Comparison of ENCODE assay signal across 9 cellular contexts in genomic region chr22:38923463-38924196, GRCh38. TPM values are rescaled to one million over a fixed set of nuclear protein-coding genes. Genes with fewer than 3 reads are reported as not detected.
DNase-seq lines count a peak whose midpoint lies in the region; ATAC-seq and TF ChIP-seq lines count a peak whose summit lies in the region.
"Had no signal": no experiment of that assay in that cellular context is flagged by ENCODE, and none has a peak within 500 bp of the region (broad histone marks: within the 10 kb centered on the region; RNA-seq: fewer than 3 reads in every experiment).

No MANE protein-coding gene starts in this region.

- ATAC-seq in GM21367 (IDR thresholded peaks at IDR 0.05; ENCODE audit: unreplicated experiment) = no peak

- H3K36me3 ChIP-seq in SJSA1 = no peaks in the 10 kb centered on the region
- H3K36me3 ChIP-seq: BLaER1 had no signal

- DNase-seq in NCI-H2107 treated with DMSO at 0.1 percent for 48 hours (lab: John Stamatoyannopoulos, UW; ENCODE audit: unreplicated experiment) (peak; percentile 94), NCI-H2107 (lab: John Stamatoyannopoulos, UW) (no peak), SJSA1 (ENCODE audit: low read depth in 1 of 2, low spot score in 2 of 2) (peak; percentile 64 to 77), fibroblast of pulmonary artery (ENCODE audit: low read depth) (peak; percentile 69), occipital lobe (lab: John Stamatoyannopoulos, UW) (peak; percentile 65), mesenteric fat pad (ENCODE audit: low spot score) (no peak), GM13976 (ENCODE audit: low spot score) (no peak)

- peaks cover 27% of the 10 kb centered on the region for H3K4me1 ChIP-seq in SJSA1 (replicated peaks)

- no peaks in the 10 kb centered on the region for H3K9me3 ChIP-seq in SJSA1 (replicated peaks)
- H3K9me3 ChIP-seq: BLaER1 had no signal

- peak; percentile 31 for TF ChIP-seq CTCF in fibroblast of pulmonary artery (IDR thresholded peaks at IDR 0.05; ENCODE audit: low read length, missing control alignments)
- TF ChIP-seq CTCF in GM13976 (IDR thresholded peaks at IDR 0.05; ENCODE audit: borderline replicate concordance, control extremely low read depth, extremely low read depth, insufficient read depth, missing control alignments) = no peak

- in situ Hi-C loops in GM13976 (cut with MboI; ENCODE audit: low sequenced_read_pairs, unreplicated experiment) = no loop called here

- peaks cover 14% of the 10 kb centered on the region for H3K27me3 ChIP-seq in SJSA1 (replicated peaks)
- H3K27me3 ChIP-seq: BLaER1 had no signal

- H3K4me3 ChIP-seq in SJSA1 (no peak overlapping the region), fibroblast of pulmonary artery (replicated peaks; ENCODE audit: low read depth, low read length) (no peak overlapping the region)
- H3K4me3 ChIP-seq: BLaER1 had no signal

- peak overlapping the region; percentile 22; the same call in 1 of the 2 replicates for H3K27ac ChIP-seq in SJSA1
- H3K27ac ChIP-seq: BLaER1 had no signal

RNA-seq across cellular contexts. Expression of gene APOBEC3A, which starts 33.8 kb away (rescaled TPM):
- not detected in 2 replicates for total RNA-seq in SJSA1 (2014; rRNA removed; shearing (Covaris generic))
- total RNA-seq in occipital lobe (not detected), mesenteric fat pad (17.5 TPM)

RNA-seq across cellular contexts. Expression of gene CBX6, which starts 51.6 kb away (rescaled TPM):
- total RNA-seq in SJSA1 (2014; rRNA removed; shearing (Covaris generic)) = 22.6 and 28.5 TPM in 2 replicates
- total RNA-seq in occipital lobe = 33.8 TPM
- total RNA-seq in mesenteric fat pad = 57.4 TPM

RNA-seq across cellular contexts. Expression of gene APOBEC3B, which starts 58.5 kb away (rescaled TPM):
- 3.5 and 9.4 TPM in 2 replicates for total RNA-seq in SJSA1 (2014; rRNA removed; shearing (Covaris generic))
- not detected for total RNA-seq in occipital lobe
- total RNA-seq in mesenteric fat pad = 0.58 TPM

Comparison
In these comparisons a context has a peak if more than half of its experiments do, and no peak if none do; other contexts are left out.
1. DNase-seq: peak in NCI-H2107 treated with DMSO at 0.1 percent for 48 hours (single experiment), SJSA1 (2 of 2), fibroblast of pulmonary artery (single experiment) and occipital lobe (single experiment); none in NCI-H2107 (single experiment), mesenteric fat pad (single experiment) and GM13976 (single experiment).
2. RNA of gene APOBEC3A, which starts 33.8 kb away (total RNA-seq): 17.5 TPM in mesenteric fat pad (single experiment); not detected in SJSA1 and not detected in occipital lobe (single experiment); every median in the first group is over 10 times any median in the second.